ENCODE assay signal across 8 cellular contexts in genomic region chr7:111561659-111561908, GRCh38. TPM values are rescaled to one million over a fixed set of nuclear protein-coding genes. Genes with fewer than 3 reads are reported as not detected.
DNase-seq lines count a peak whose midpoint lies in the region; ATAC-seq and TF ChIP-seq lines count a peak whose summit lies in the region.

No MANE protein-coding gene starts in this region.

- H3K9ac ChIP-seq in liver (ENCODE audit: low read depth in 1 of 2, low read length in 2 of 2): peak overlapping the region; percentile 88 to 92

- no peak for TF ChIP-seq RAD21 in liver (IDR thresholded peaks at IDR 0.05)

- peak overlapping the region; percentile 93 for H3K4me3 Mint-ChIP-seq in activated naive CD8-positive, alpha-beta T cell treated with anti-CD3 and anti-CD28 coated beads, Interleukin-2, amount 50 U/mL, for 24 hours

- H3K27me3 ChIP-seq in cardiac muscle cell (no peaks in the 10 kb centered on the region), liver (ENCODE audit: control insufficient read depth in 4 of 4, insufficient read depth in 4 of 4, low read length in 3 of 4) (no peaks in the 10 kb centered on the region), thyroid gland (no peaks in the 10 kb centered on the region)

- no peaks in the 10 kb centered on the region for H3K9me3 ChIP-seq in cardiac muscle cell (ENCODE audit: low read depth)
- H3K9me3 ChIP-seq in liver (ENCODE audit: control insufficient read depth in 4 of 4, low read length in 3 of 4): no peaks in the 10 kb centered on the region
- no peaks in the 10 kb centered on the region for H3K9me3 ChIP-seq in thyroid gland

- H3K27me3 Mint-ChIP-seq in activated naive CD8-positive, alpha-beta T cell treated with anti-CD3 and anti-CD28 coated beads, Interleukin-2, amount 50 U/mL, for 24 hours: peaks cover 2% of the 10 kb centered on the region

- ATAC-seq in left ventricle myocardium superior: no peak
- ATAC-seq in activated naive CD8-positive, alpha-beta T cell treated with anti-CD3 and anti-CD28 coated beads, Interleukin-2, amount 50 U/mL, for 24 hours: no peak
- no peak for ATAC-seq in HG03196 (IDR thresholded peaks at IDR 0.05; ENCODE audit: unreplicated experiment)
- ATAC-seq in HG03045 (IDR thresholded peaks at IDR 0.05; ENCODE audit: unreplicated experiment): no peak

- no peak for TF ChIP-seq POLR2A in thyroid gland (IDR thresholded peaks at IDR 0.05)

- WGBS in liver: 5% methylated on average over 8 of the region's 8 CpGs
- WGBS in thyroid gland, 2 donors: 10 to 19% methylated on average over 8 of the region's 8 CpGs

- TF ChIP-seq CTCF in cardiac muscle cell (IDR thresholded peaks at IDR 0.05; ENCODE audit: low read depth, low read length) (no peak), liver (IDR thresholded peaks at IDR 0.05; ENCODE audit: low read depth, low read length, missing input control) (no peak), thyroid gland (IDR thresholded peaks at IDR 0.05) (no peak)

- H3K27ac ChIP-seq in cardiac muscle cell (no peak overlapping the region), liver (ENCODE audit: low read depth in 1 of 2, low read length in 2 of 2) (peak overlapping the region; percentile 79 to 91), thyroid gland (peak overlapping the region; percentile 69 to 90 (median 77))

- H3K4me1 ChIP-seq in cardiac muscle cell (ENCODE audit: low read depth) (peaks cover 9% of the 10 kb centered on the region), liver (ENCODE audit: control insufficient read depth in 4 of 4, insufficient read depth in 4 of 4, low read length in 3 of 4) (peaks cover 3 to 11% (median 6%) of the 10 kb centered on the region in 4 donors), thyroid gland (peaks cover 13 to 14% of the 10 kb centered on the region in 2 donors)

- H3K27ac Mint-ChIP-seq in activated naive CD8-positive, alpha-beta T cell treated with anti-CD3 and anti-CD28 coated beads, Interleukin-2, amount 50 U/mL, for 24 hours: peak overlapping the region; percentile 93

- H3K4me3 ChIP-seq in cardiac muscle cell (peak overlapping the region; percentile 69), liver (ENCODE audit: low read depth in 1 of 3, low read length in 3 of 3) (peak overlapping the region; percentile 62 to 81 (median 68)), thyroid gland (replicated peaks in 1 of 3) (peak overlapping the region; percentile 13 to 71 (median 66))

- H3K36me3 ChIP-seq in cardiac muscle cell (no peaks in the 10 kb centered on the region), liver (ENCODE audit: control insufficient read depth in 4 of 4, insufficient read depth in 3 of 4, low read depth in 1 of 4, low read length in 3 of 4) (peaks cover 0 to 16% (median 2%) of the 10 kb centered on the region in 4 donors), thyroid gland (no peaks in the 10 kb centered on the region)

- intact Hi-C loops in left ventricle myocardium superior (cut with micrococcal nuclease) (no loop called here), thyroid gland (cut with DNase I) (no loop called here)

- peaks cover 27% of the 10 kb centered on the region for H3K36me3 Mint-ChIP-seq in activated naive CD8-positive, alpha-beta T cell treated with anti-CD3 and anti-CD28 coated beads, Interleukin-2, amount 50 U/mL, for 24 hours (ENCODE audit: low read depth)

- peaks cover 35% of the 10 kb centered on the region for H3K4me1 Mint-ChIP-seq in activated naive CD8-positive, alpha-beta T cell treated with anti-CD3 and anti-CD28 coated beads, Interleukin-2, amount 50 U/mL, for 24 hours

- H3K9me3 Mint-ChIP-seq in activated naive CD8-positive, alpha-beta T cell treated with anti-CD3 and anti-CD28 coated beads, Interleukin-2, amount 50 U/mL, for 24 hours: no peaks in the 10 kb centered on the region

- DNase-seq in cardiac muscle cell (ENCODE audit: low read depth in 1 of 2, low spot score in 1 of 2): no peak
- no peak for DNase-seq in left ventricle myocardium superior
- DNase-seq in activated naive CD8-positive, alpha-beta T cell treated with anti-CD3 and anti-CD28 coated beads, Interleukin-2, amount 50 U/mL, for 24 hours: peak; percentile 14
- peak; percentile 8 to 15 for DNase-seq in thyroid gland
- no peak for DNase-seq in islet precursor cell

TF ChIP-seq in liver, 16 proteins besides CTCF, POLR2A, EP300 and RAD21:
- no peak for TF ChIP-seq JUND (IDR thresholded peaks at IDR 0.05)
- no peak for TF ChIP-seq NR2F2 (IDR thresholded peaks at IDR 0.05)
- no peak for TF ChIP-seq HNF4G (IDR thresholded peaks at IDR 0.05)
- no peak for TF ChIP-seq GABPA (IDR thresholded peaks at IDR 0.05 in 1 of 2, conservative IDR thresholded peaks at IDR 0.05 in 1 of 2)
- TF ChIP-seq RXRA (IDR thresholded peaks at IDR 0.05): no peak
- TF ChIP-seq REST (IDR thresholded peaks at IDR 0.05): no peak
- no peak for TF ChIP-seq FOXA1 (IDR thresholded peaks at IDR 0.05)
- TF ChIP-seq, protein P1, sequence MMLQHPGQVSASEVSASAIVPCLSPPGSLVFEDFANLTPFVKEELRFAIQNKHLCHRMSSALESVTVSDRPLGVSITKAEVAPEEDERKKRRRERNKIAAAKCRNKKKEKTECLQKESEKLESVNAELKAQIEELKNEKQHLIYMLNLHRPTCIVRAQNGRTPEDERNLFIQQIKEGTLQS (IDR thresholded peaks at IDR 0.05): no peak
- no peak for TF ChIP-seq YY1 (IDR thresholded peaks at IDR 0.05)
- no peak for TF ChIP-seq EGR1 (IDR thresholded peaks at IDR 0.05; ENCODE audit: low read depth in 2 of 2)
- no peak for TF ChIP-seq MAX (IDR thresholded peaks at IDR 0.05)
- no peak for TF ChIP-seq ZBTB33 (IDR thresholded peaks at IDR 0.05)
- no peak for TF ChIP-seq TAF1 (conservative IDR thresholded peaks at IDR 0.05)
TF ChIP-seq in liver: peak in this region for 0.

RNA-seq across cellular contexts. Expression of gene IMMP2L, which starts 0.7 kb away (rescaled TPM):
- total RNA-seq in cardiac muscle cell (6.0 TPM in 2 replicates), left ventricle myocardium superior (17.1 TPM), liver (1 to 10 TPM; 7.3 to 9.6 TPM), thyroid gland (10 to 100 TPM; 23.8 to 30.0 (median 27.7) TPM)
- polyA plus RNA-seq in cardiac muscle cell (11.9 and 19.2 TPM in 2 replicates), liver (10 to 100 TPM; 15.2 to 21.1 TPM)

Comparison
In these comparisons a context has a peak if more than half of its experiments do, and no peak if none do; other contexts are left out.
1. DNase-seq: peak in activated naive CD8-positive, alpha-beta T cell treated with anti-CD3 and anti-CD28 coated beads, Interleukin-2, amount 50 U/mL, for 24 hours (single experiment) and thyroid gland (2 of 2); none in cardiac muscle cell (0 of 2), left ventricle myocardium superior (single experiment) and islet precursor cell (single experiment).
2. Peak in every context shown above with its lines, with median percentiles within 50 percentile points of each other: H3K4me3 ChIP-seq.